Comparison of ENCODE assay signal across 2 cellular contexts in genomic region chr19:45967246-45967645, GRCh38.
A peak's percentile ranks its signal among the peaks of the same experiment; 100 is the strongest.
TF ChIP-seq lines count a peak whose summit lies in the region.

No MANE protein-coding gene starts in this region.

TF ChIP-seq in A549, 52 proteins besides CTCF, POLR2A, EP300 and RAD21:
- TF ChIP-seq HOXB13 (CRISPR knock-in tag; IDR thresholded peaks at IDR 0.05; ENCODE audit: low read depth), result no peak
- no peak for TF ChIP-seq KDM5A (IDR thresholded peaks at IDR 0.05)
- no peak for TF ChIP-seq FOSB (CRISPR knock-in tag; IDR thresholded peaks at IDR 0.05)
- 0 out of 2 replicates have a peak, but pooled peaks have one; percentile 27 for TF ChIP-seq USF2 (IDR thresholded peaks at IDR 0.05)

TF ChIP-seq in HEK293, 187 proteins besides CTCF, POLR2A, EP300 and RAD21:
- TF ChIP-seq ZFHX2 (tag by site-specific recombination; conservative IDR thresholded peaks at IDR 0.05), result peak; percentile 71
- TF ChIP-seq ZNF768 (tag by site-specific recombination; IDR thresholded peaks at IDR 0.05), result no peak
- TF ChIP-seq ZNF341 (tag by site-specific recombination; IDR thresholded peaks at IDR 0.05; ENCODE audit: low read depth), result no peak
- TF ChIP-seq MZF1 (tag by site-specific recombination; IDR thresholded peaks at IDR 0.05; ENCODE audit: borderline replicate concordance), result no peak
- TF ChIP-seq WT1 (tag by site-specific recombination; IDR thresholded peaks at IDR 0.05), result no peak
- TF ChIP-seq KLF10 (tag by site-specific recombination; IDR thresholded peaks at IDR 0.05), result no peak
- TF ChIP-seq ZNF777 (tag by site-specific recombination; IDR thresholded peaks at IDR 0.05; ENCODE audit: borderline replicate concordance), result no peak
- TF ChIP-seq EGR2 (tag by site-specific recombination; IDR thresholded peaks at IDR 0.05; ENCODE audit: low read depth), result peak; percentile 80
- no peak for TF ChIP-seq ZNF2 (tag by site-specific recombination; IDR thresholded peaks at IDR 0.05)
